8 cellular contexts compared by ENCODE assay signal in the genomic region with DNA sequence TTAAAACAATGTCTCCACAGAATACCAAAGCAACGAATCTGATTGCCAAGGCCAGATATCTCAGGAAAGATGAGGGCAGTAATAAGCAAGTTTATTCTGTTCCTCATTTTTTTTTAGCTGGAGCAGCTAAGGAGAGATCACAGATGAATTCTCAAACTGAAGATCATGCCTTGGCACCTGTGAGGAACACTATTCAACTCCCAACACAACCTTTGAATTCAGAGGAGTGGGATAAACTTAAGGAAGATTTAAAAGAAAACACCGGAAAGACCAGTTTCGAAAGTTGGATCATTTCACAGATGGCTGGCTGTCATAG. TPM values are rescaled to one million over a fixed set of nuclear protein-coding genes. Genes with fewer than 3 reads are reported as not detected.
DNase-seq lines count a peak whose midpoint lies in the region; ATAC-seq and TF ChIP-seq lines count a peak whose summit lies in the region.

No MANE protein-coding gene starts in this region.

- H3K4me3 ChIP-seq in PC-9 (peak overlapping the region; percentile 65), epithelial cell of proximal tubule (ENCODE audit: low read depth, low read length) (peak overlapping the region; percentile 91), trophoblast cell (ENCODE audit: low read depth, low read length) (no peak overlapping the region)

- no TSS peak for BruUV-seq in PC-9 (replicated peaks; lab: Mats Ljungman, UMichigan)

- H3K9me3 ChIP-seq in PC-9 (ENCODE audit: insufficient read depth, low read depth), result no peaks in the 10 kb centered on the region
- no peaks in the 10 kb centered on the region for H3K9me3 ChIP-seq in trophoblast cell (ENCODE audit: insufficient read depth, low read depth, low read length)

- no peak overlapping the region for H3K23ac ChIP-seq in trophoblast cell (ENCODE audit: low read length)

- POLR2A ChIA-PET in PC-9 (lab: Charles Lee; ENCODE audit: unreplicated experiment), result no interaction called here

- in situ Hi-C loops in G401 (cut with HindIII; ENCODE audit: low sequenced_read_pairs), result no loop called here

- H3K79me2 ChIP-seq in PC-9 (ENCODE audit: low read depth), result 0 out of 2 replicates have a peak, but pooled peaks cover 14% of the 10 kb centered on the region
- peaks cover 6% of the 10 kb centered on the region for H3K79me2 ChIP-seq in trophoblast cell (ENCODE audit: control insufficient read depth, insufficient read depth, low read length, poor library complexity)

- H3K4me1 ChIP-seq in PC-9 (replicated peaks; ENCODE audit: insufficient read depth) (peaks cover 9% of the 10 kb centered on the region), trophoblast cell (ENCODE audit: control insufficient read depth in 1 of 2, insufficient read depth in 2 of 2, low read length in 2 of 2) (peaks cover 3 to 5% of the 10 kb centered on the region in 2 experiments)

- H2BK120ac ChIP-seq in trophoblast cell (ENCODE audit: insufficient read depth, low read length, poor library complexity), result no peak overlapping the region

- H3K9ac ChIP-seq in trophoblast cell (ENCODE audit: low read length), result no peak overlapping the region

- no peak overlapping the region for H2BK5ac ChIP-seq in trophoblast cell (ENCODE audit: low read depth, low read length, poor library complexity)

- H3K27ac ChIP-seq in PC-9 (no peak overlapping the region), trophoblast cell (ENCODE audit: low read depth, low read length) (no peak overlapping the region)

- H3K36me3 ChIP-seq in PC-9 (ENCODE audit: low read depth), result no peaks in the 10 kb centered on the region
- peaks cover 2 to 4% of the 10 kb centered on the region in 2 experiments for H3K36me3 ChIP-seq in trophoblast cell (ENCODE audit: control insufficient read depth in 1 of 2, insufficient read depth in 2 of 2, low read length in 2 of 2)

- H3K79me1 ChIP-seq in trophoblast cell (ENCODE audit: low read length), result peaks cover 16% of the 10 kb centered on the region

- no peaks in the 10 kb centered on the region for H3K9me2 ChIP-seq in PC-9 (ENCODE audit: insufficient read depth)

- H2AK5ac ChIP-seq in trophoblast cell (ENCODE audit: low read length), result no peak overlapping the region

- intact Hi-C loops in PC-9 (cut with micrococcal nuclease; ENCODE audit: unreplicated experiment), result loop anchor here (5.0 kb wide), 1 partner anchor 279 kb away; a partner anchor contains a TSS

- H3K14ac ChIP-seq in trophoblast cell (ENCODE audit: low read length), result no peak overlapping the region

- H4K12ac ChIP-seq in trophoblast cell (ENCODE audit: low read depth, low read length), result no peak overlapping the region

- no CpG with 5 or more reads among the region's 3 CpGs for WGBS in trophoblast cell (ENCODE audit: extremely low coverage, insufficient coverage, insufficient read length)

- peak overlapping the region; percentile 89 for H3K4me2 ChIP-seq in PC-9
- peak overlapping the region; percentile 75 for H3K4me2 ChIP-seq in trophoblast cell (ENCODE audit: low read length)

- H3K18ac ChIP-seq in trophoblast cell (ENCODE audit: low read length), result no peak overlapping the region

- H3K27me3 ChIP-seq in PC-9 (ENCODE audit: insufficient read depth, low read depth), result no peaks in the 10 kb centered on the region
- H3K27me3 ChIP-seq in trophoblast cell (ENCODE audit: insufficient read depth, low read length), result no peaks in the 10 kb centered on the region

- DNase-seq in G401 (ENCODE audit: low spot score) (peak; percentile 10), PC-9 (no peak), epithelial cell of proximal tubule (ENCODE audit: low read depth) (no peak), trophoblast cell (no peak), NCI-H1417 treated with DMSO at 0.1 percent for 48 hours (lab: John Stamatoyannopoulos, UW) (no peak), activated gamma-delta T cell treated with Interleukin-2 at 50 U/mL for 16 hours (no peak)
- no peak for DNase-seq in activated effector memory CD4-positive, alpha-beta T cell treated with Interleukin-2 at 50 U/mL for 16 hours

- peak overlapping the region; percentile 97; the same call in 1 of the 2 replicates for H2AFZ ChIP-seq in PC-9
- H2AFZ ChIP-seq in trophoblast cell (ENCODE audit: insufficient read depth, low read length, poor library complexity), result no peak overlapping the region

- H3F3A ChIP-seq in PC-9 (ENCODE audit: insufficient read depth, low read depth), result peaks cover 8% of the 10 kb centered on the region; the same call in 1 of the 2 replicates

- no peak overlapping the region for H4K8ac ChIP-seq in trophoblast cell (ENCODE audit: low read depth, low read length)

- TF ChIP-seq CTCF in PC-9 (conservative IDR thresholded peaks at IDR 0.05), result no peak
- TF ChIP-seq CTCF in epithelial cell of proximal tubule (conservative IDR thresholded peaks at IDR 0.05; ENCODE audit: low read depth, low read length), result peak; percentile 0

- H4K91ac ChIP-seq in trophoblast cell (ENCODE audit: low read depth, low read length), result no peak overlapping the region

- no peak overlapping the region for H2BK12ac ChIP-seq in trophoblast cell (ENCODE audit: low read length)

- no peaks in the 10 kb centered on the region for H4K20me1 ChIP-seq in PC-9 (ENCODE audit: insufficient read depth)

- ATAC-seq in GM18517 (IDR thresholded peaks at IDR 0.05; ENCODE audit: unreplicated experiment), result no peak

- H3K4ac ChIP-seq in trophoblast cell (ENCODE audit: low read depth, low read length), result no peak overlapping the region

- CTCF ChIA-PET in PC-9 (lab: Charles Lee), result interaction anchor here (0.7 kb wide), 2 partner anchors 106 to 295 kb away, joined by 5 to 7 read pairs; no protein-coding TSS in a partner anchor

RNA-seq across cellular contexts. Expression of a gene that starts 1.0 kb away (rescaled TPM):
- total RNA-seq in G401 (2014; rRNA removed; shearing (Covaris generic)), result 56.7 and 71.5 TPM in 2 replicates
- total RNA-seq in PC-9 (2021) (18.2 and 24.7 TPM in 2 replicates), epithelial cell of proximal tubule (40.9 and 63.7 TPM in 2 replicates)
- 21.0 and 21.3 TPM in 2 replicates for polyA plus RNA-seq in trophoblast cell (2013)

RNA-seq across cellular contexts. Expression of a gene that starts 1.6 kb away (rescaled TPM):
- total RNA-seq in G401 (2014; rRNA removed; shearing (Covaris generic)), result 24.2 and 36.6 TPM in 2 replicates
- total RNA-seq in PC-9 (2021), result 13.3 and 15.4 TPM in 2 replicates
- 23.2 and 24.5 TPM in 2 replicates for total RNA-seq in epithelial cell of proximal tubule
- polyA plus RNA-seq in trophoblast cell (2013), result 18.2 and 19.0 TPM in 2 replicates
